21 cellular contexts compared by ENCODE assay signal in the genomic region with DNA sequence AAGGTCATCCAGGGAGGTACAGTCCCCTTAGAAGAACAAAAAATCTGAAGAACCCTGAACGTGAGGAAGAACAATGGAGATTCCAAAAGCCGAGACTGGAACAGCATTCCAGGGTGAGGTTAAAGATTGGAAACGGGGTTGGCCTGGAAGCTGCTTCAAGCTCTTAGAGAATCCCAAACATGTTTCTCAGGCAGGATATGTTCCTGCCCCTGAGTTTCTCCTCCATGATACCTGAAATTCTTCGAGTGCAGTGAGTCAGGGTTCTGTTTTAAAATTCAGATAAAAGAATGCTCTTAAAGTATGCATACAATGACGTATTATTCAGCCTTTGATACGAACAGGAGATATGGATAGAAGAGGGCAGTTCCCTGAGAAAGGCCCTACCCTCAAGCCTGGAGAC.
DNase-seq lines count a peak whose midpoint lies in the region; ATAC-seq, FAIRE-seq and TF ChIP-seq lines count a peak whose summit lies in the region.
"Had no signal": no experiment of that assay in that cellular context is flagged by ENCODE, and none has a peak within 500 bp of the region (broad histone marks: within the 10 kb centered on the region; RNA-seq: fewer than 3 reads in every experiment).

No MANE protein-coding gene starts in this region.

- no peak overlapping the region for H3K4me3 ChIP-seq in A549
- H3K4me3 ChIP-seq in OCI-LY7 (ENCODE audit: low read depth, low read length, poor library complexity, severe bottlenecking) = no peak overlapping the region
- H3K4me3 ChIP-seq in trophoblast cell (ENCODE audit: low read depth, low read length) = no peak overlapping the region
- no peak overlapping the region for H3K4me3 ChIP-seq in coronary artery
- H3K4me3 ChIP-seq: GM23248 had no signal

- ATAC-seq in A549 (no peak), foreskin keratinocyte (peak; percentile 15), HG02938 (IDR thresholded peaks at IDR 0.05; ENCODE audit: unreplicated experiment) (no peak)

- TF ChIP-seq CTCF in A549 (IDR thresholded peaks at IDR 0.05) (no peak), OCI-LY7 (conservative IDR thresholded peaks at IDR 0.05; ENCODE audit: low read length) (no peak), foreskin keratinocyte (conservative IDR thresholded peaks at IDR 0.05) (no peak), coronary artery (IDR thresholded peaks at IDR 0.05) (no peak), GM13976 (IDR thresholded peaks at IDR 0.05; ENCODE audit: borderline replicate concordance, control extremely low read depth, extremely low read depth, insufficient read depth, missing control alignments) (no peak)

- TF ChIP-seq POLR2A in A549 (IDR thresholded peaks at IDR 0.05; ENCODE audit: low read length) = no peak

- H3K4ac ChIP-seq in trophoblast cell (ENCODE audit: low read depth, low read length) = no peak overlapping the region

- H4K8ac ChIP-seq in trophoblast cell (ENCODE audit: low read depth, low read length) = no peak overlapping the region

- H3K4me1 ChIP-seq in A549 (no peaks in the 10 kb centered on the region), OCI-LY7 (ENCODE audit: insufficient read depth, low read length, poor library complexity, severe bottlenecking) (peaks cover 51% of the 10 kb centered on the region), foreskin keratinocyte (no peaks in the 10 kb centered on the region), trophoblast cell (ENCODE audit: control insufficient read depth in 1 of 2, insufficient read depth in 2 of 2, low read length in 2 of 2) (peaks cover 8 to 9% of the 10 kb centered on the region in 2 experiments)

- H3K36me3 ChIP-seq in OCI-LY7 (ENCODE audit: insufficient read depth, low read length) (no peaks in the 10 kb centered on the region), trophoblast cell (ENCODE audit: control insufficient read depth in 1 of 2, insufficient read depth in 2 of 2, low read length in 2 of 2) (no peaks in the 10 kb centered on the region)

- peak overlapping the region; percentile 20; the same call in 1 of the 2 replicates for H2AFZ ChIP-seq in OCI-LY7 (ENCODE audit: low read length)
- H2AFZ ChIP-seq in trophoblast cell (ENCODE audit: insufficient read depth, low read length, poor library complexity) = no peak overlapping the region
- H2AFZ ChIP-seq: GM23248 had no signal

- H3K79me2 ChIP-seq in OCI-LY7 (ENCODE audit: insufficient read depth, low read depth, low read length) (no peaks in the 10 kb centered on the region), trophoblast cell (ENCODE audit: control insufficient read depth, insufficient read depth, low read length, poor library complexity) (no peaks in the 10 kb centered on the region)

- no peaks in the 10 kb centered on the region for H3K9me2 ChIP-seq in OCI-LY7 (ENCODE audit: insufficient read depth, low read length)

- no peaks in the 10 kb centered on the region for H3K79me1 ChIP-seq in trophoblast cell (ENCODE audit: low read length)

- H4K91ac ChIP-seq in trophoblast cell (ENCODE audit: low read depth, low read length) = no peak overlapping the region

- no peak for TF ChIP-seq RAD21 in A549 (conservative IDR thresholded peaks at IDR 0.05 in 1 of 2, IDR thresholded peaks at IDR 0.05 in 1 of 2)

- peak overlapping the region; percentile 11 for H4K12ac ChIP-seq in trophoblast cell (ENCODE audit: low read depth, low read length)

- POLR2A ChIA-PET in A549 (lab: Yijun Ruan, JAX) = no interaction called here
- POLR2A ChIA-PET in OCI-LY7 (lab: Charles Lee) = no interaction called here

- BruUV-seq in OCI-LY7 (replicated peaks; lab: Mats Ljungman, UMichigan) = no TSS peak

- H4K20me1 ChIP-seq in OCI-LY7 (ENCODE audit: insufficient read depth, low read length) = no peaks in the 10 kb centered on the region

- in situ Hi-C loops in GM13976 (cut with MboI; ENCODE audit: low sequenced_read_pairs, unreplicated experiment) = no loop called here

- CTCF ChIA-PET in A549 (lab: Yijun Ruan, JAX) (interaction anchor here (1.5 kb wide), 1 partner anchor 292 kb away, joined by 3 read pairs; no protein-coding TSS in a partner anchor), OCI-LY7 (lab: Charles Lee; ENCODE audit: unreplicated experiment) (no interaction called here)

- H3K18ac ChIP-seq in trophoblast cell (ENCODE audit: low read length) = no peak overlapping the region

- H3K27me3 ChIP-seq in foreskin keratinocyte (peaks cover 8% of the 10 kb centered on the region), trophoblast cell (ENCODE audit: insufficient read depth, low read length) (no peaks in the 10 kb centered on the region)

- no peak overlapping the region for H3K9ac ChIP-seq in trophoblast cell (ENCODE audit: low read length)
- H3K9ac ChIP-seq: GM23248 had no signal

- no peak for TF ChIP-seq EP300 in A549 (IDR thresholded peaks at IDR 0.05)

- no peak overlapping the region for H2BK120ac ChIP-seq in trophoblast cell (ENCODE audit: insufficient read depth, low read length, poor library complexity)

- H2BK12ac ChIP-seq in trophoblast cell (ENCODE audit: low read length) = no peak overlapping the region

- FAIRE-seq in A549 (lab: Jason Lieb, UNC) = no peak
- FAIRE-seq: G401.6, GM12892, GM19239, H1 had no signal

- H3K4me2 ChIP-seq in A549 (peak overlapping the region; percentile 24; the same call in 2 of the 3 replicates), OCI-LY7 (ENCODE audit: low read length) (no peak overlapping the region), trophoblast cell (ENCODE audit: low read length) (no peak overlapping the region)

- no peak for DNase-seq in A549 (ENCODE audit: low read depth in 1 of 2, low spot score in 1 of 2)
- no peak for DNase-seq in OCI-LY7 (ENCODE audit: low spot score)
- DNase-seq in foreskin keratinocyte = peak in 1 of 2 donors; percentile 48
- peak; percentile 86 to 93 for DNase-seq in trophoblast cell
- no peak for DNase-seq in coronary artery (ENCODE audit: low spot score)
- DNase-seq in GM13976 (ENCODE audit: low spot score) = no peak
- DNase-seq: 8988T; C1 segment of cervical spinal cord; Calu3; CD4-positive, alpha-beta memory T cell; COR-L47; DMS53; DMS79 treated with DMSO at 0.1 percent for 48 hours; GM23248; H7; HCEC 1CT had no signal

- 12% methylated on average over 6 of the region's 6 CpGs for WGBS in A549 (ENCODE audit: missing lambda C conversion rate)
- no CpG with 5 or more reads among the region's 6 CpGs for WGBS in trophoblast cell (ENCODE audit: extremely low coverage, insufficient coverage, insufficient read length)

- no peak overlapping the region for H3K23ac ChIP-seq in trophoblast cell (ENCODE audit: low read length)

- H2AK5ac ChIP-seq in trophoblast cell (ENCODE audit: low read length) = no peak overlapping the region

- H3K9me3 ChIP-seq in A549 (no peaks in the 10 kb centered on the region; the same call in 2 of the 3 replicates), OCI-LY7 (ENCODE audit: low read length) (no peaks in the 10 kb centered on the region), trophoblast cell (ENCODE audit: insufficient read depth, low read depth, low read length) (no peaks in the 10 kb centered on the region)

- intact Hi-C loops in OCI-LY7 (cut with micrococcal nuclease; ENCODE audit: unreplicated experiment) = no loop called here

- no peak overlapping the region for H2BK5ac ChIP-seq in trophoblast cell (ENCODE audit: low read depth, low read length, poor library complexity)

- no peak overlapping the region for H3K14ac ChIP-seq in trophoblast cell (ENCODE audit: low read length)

- no peak overlapping the region for H3K27ac ChIP-seq in A549
- H3K27ac ChIP-seq in OCI-LY7 (ENCODE audit: low read depth, low read length, poor library complexity, severe bottlenecking) = no peak overlapping the region
- no peak overlapping the region for H3K27ac ChIP-seq in foreskin keratinocyte
- no peak overlapping the region for H3K27ac ChIP-seq in trophoblast cell (ENCODE audit: low read depth, low read length)
- H3K27ac ChIP-seq in coronary artery = no peak overlapping the region
- H3K27ac ChIP-seq: GM23248 had no signal

TF ChIP-seq in A549, 52 proteins besides CTCF, POLR2A, EP300 and RAD21:
- TF ChIP-seq HOXB13 (CRISPR knock-in tag; IDR thresholded peaks at IDR 0.05; ENCODE audit: low read depth) (no peak), ZC3H11A (IDR thresholded peaks at IDR 0.05) (no peak), ZSCAN20 (CRISPR knock-in tag; IDR thresholded peaks at IDR 0.05) (no peak), PHF8 (IDR thresholded peaks at IDR 0.05; ENCODE audit: borderline replicate concordance, low read depth) (no peak), RARB (CRISPR knock-in tag; IDR thresholded peaks at IDR 0.05) (no peak), HOXB5 (CRISPR knock-in tag; IDR thresholded peaks at IDR 0.05) (no peak), NR3C1 (IDR thresholded peaks at IDR 0.05) (no peak), HOXA7 (CRISPR knock-in tag; IDR thresholded peaks at IDR 0.05) (no peak), NFE2L2 (conservative IDR thresholded peaks at IDR 0.05; ENCODE audit: low read length) (no peak), FOSB (CRISPR knock-in tag; IDR thresholded peaks at IDR 0.05) (no peak), MAZ (IDR thresholded peaks at IDR 0.05; ENCODE audit: borderline replicate concordance, low read depth, low read length) (no peak), ZNF302 (CRISPR knock-in tag; IDR thresholded peaks at IDR 0.05) (no peak), KDM1A (IDR thresholded peaks at IDR 0.05; ENCODE audit: low read depth) (no peak)
- TF ChIP-seq, protein P1, sequence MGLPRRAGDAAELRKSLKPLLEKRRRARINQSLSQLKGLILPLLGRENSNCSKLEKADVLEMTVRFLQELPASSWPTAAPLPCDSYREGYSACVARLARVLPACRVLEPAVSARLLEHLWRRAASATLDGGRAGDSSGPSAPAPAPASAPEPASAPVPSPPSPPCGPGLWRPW (IDR thresholded peaks at IDR 0.05) = no peak
- TF ChIP-seq, protein P2, sequence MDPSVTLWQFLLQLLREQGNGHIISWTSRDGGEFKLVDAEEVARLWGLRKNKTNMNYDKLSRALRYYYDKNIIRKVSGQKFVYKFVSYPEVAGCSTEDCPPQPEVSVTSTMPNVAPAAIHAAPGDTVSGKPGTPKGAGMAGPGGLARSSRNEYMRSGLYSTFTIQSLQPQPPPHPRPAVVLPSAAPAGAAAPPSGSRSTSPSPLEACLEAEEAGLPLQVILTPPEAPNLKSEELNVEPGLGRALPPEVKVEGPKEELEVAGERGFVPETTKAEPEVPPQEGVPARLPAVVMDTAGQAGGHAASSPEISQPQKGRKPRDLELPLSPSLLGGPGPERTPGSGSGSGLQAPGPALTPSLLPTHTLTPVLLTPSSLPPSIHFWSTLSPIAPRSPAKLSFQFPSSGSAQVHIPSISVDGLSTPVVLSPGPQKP (IDR thresholded peaks at IDR 0.05; ENCODE audit: low read depth, low read length) = no peak
TF ChIP-seq in A549: peak in this region for 0.

Comparison
In these comparisons a context has a peak if more than half of its experiments do, and no peak if none do; other contexts are left out.
1. DNase-seq: peak in trophoblast cell (2 of 2); none in A549 (0 of 2), OCI-LY7 (single experiment), coronary artery (single experiment) and GM13976 (single experiment).